Comparison of ENCODE assay signal across 8 cellular contexts in the genomic region with DNA sequence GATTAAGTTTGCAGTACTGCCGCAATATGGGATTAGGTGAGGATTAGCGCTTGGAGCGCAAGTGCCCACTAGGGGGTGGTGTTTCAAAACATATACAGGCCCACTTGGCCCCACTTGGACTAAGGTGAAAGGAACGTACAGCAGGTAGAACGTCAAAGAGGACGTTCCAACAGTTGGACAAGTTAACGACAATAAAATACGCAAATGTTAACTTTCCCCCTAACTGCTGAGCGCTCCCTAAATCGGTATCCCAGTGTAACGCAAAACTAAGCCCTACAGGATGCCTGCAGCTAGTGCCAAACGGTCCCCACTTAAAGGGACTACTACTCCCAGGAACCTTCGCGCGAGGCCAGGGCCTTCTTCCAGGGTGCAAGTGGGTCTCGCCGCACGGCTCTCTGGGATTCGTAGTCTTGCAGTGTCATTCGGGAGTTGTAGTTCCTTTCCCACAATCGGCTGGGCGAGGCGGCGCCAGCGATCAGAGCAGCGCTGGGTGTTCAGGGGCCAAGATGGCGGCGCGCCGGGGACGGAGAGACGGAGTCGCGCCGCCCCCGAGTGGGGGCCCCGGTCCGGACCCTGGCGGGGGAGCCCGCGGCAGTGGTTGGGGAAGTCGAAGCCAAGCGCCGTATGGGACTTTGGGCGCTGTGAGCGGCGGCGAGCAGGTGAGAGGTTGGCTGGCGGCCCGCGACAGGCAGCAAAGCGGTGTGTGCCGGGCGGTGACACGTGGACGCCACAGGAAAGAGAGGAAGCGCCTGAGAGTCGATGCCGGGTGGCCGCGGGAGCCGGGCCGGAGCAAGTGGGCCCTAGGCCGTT. TPM values are rescaled to one million over a fixed set of nuclear protein-coding genes. Genes with fewer than 3 reads are reported as not detected.
DNase-seq lines count a peak whose midpoint lies in the region; ATAC-seq and TF ChIP-seq lines count a peak whose summit lies in the region.

Gene PPRC1 (plus strand): TSS at position 478 of the 810 bp plus-strand sequence. CDS start 29 bp downstream, at position 507.

- peaks cover 29% of the 10 kb centered on the region for H3K4me1 Mint-ChIP-seq in T-helper 2 cell treated with Interferon-gamma antibody and Interleukin-4, amounts not matched to agents 5 μg/mL and 100 μg/mL, for 36 hours (ENCODE audit: low read depth)

- H3K4me1 ChIP-seq in ascending aorta (peaks cover 5 to 17% of the 10 kb centered on the region in 2 donors), right cardiac atrium (ENCODE audit: control insufficient read depth, insufficient read depth, low read length) (peaks cover 3% of the 10 kb centered on the region), vagina (peaks cover 37% of the 10 kb centered on the region)

- no peaks in the 10 kb centered on the region for H3K9me3 ChIP-seq in ascending aorta
- no peaks in the 10 kb centered on the region for H3K9me3 ChIP-seq in right cardiac atrium (ENCODE audit: control insufficient read depth, low read length)
- H3K9me3 ChIP-seq in vagina, result no peaks in the 10 kb centered on the region

- intact Hi-C loops in ascending aorta (cut with DNase I) (loop anchor here (1.0 to 5.0 kb wide), 4 partner anchors 12 to 112 kb away; partner anchors contain the start of genes ARMH3, GBF1, LDB1 and NOLC1), right cardiac atrium (cut with DNase I) (no loop called here), vagina (cut with DNase I) (loop anchor here (2.0 kb wide), 1 partner anchor 20 kb away; the partner anchor contains the start of gene NOLC1)

- H3K27me3 ChIP-seq in ascending aorta (no peaks in the 10 kb centered on the region), right cardiac atrium (ENCODE audit: control insufficient read depth, insufficient read depth) (no peaks in the 10 kb centered on the region), vagina (no peaks in the 10 kb centered on the region)

- TF ChIP-seq CTCF in ascending aorta (IDR thresholded peaks at IDR 0.05), result peak; percentile 82 to 93 (median 86)
- peak; percentile 62 to 98 (median 93) for TF ChIP-seq CTCF in vagina (IDR thresholded peaks at IDR 0.05)

- H3K27ac ChIP-seq in ascending aorta, result peak within 1 kb of the TSS; percentile 93 to 97
- H3K27ac ChIP-seq in right cardiac atrium (ENCODE audit: low read length), result peak within 1 kb of the TSS; percentile 93
- H3K27ac ChIP-seq in vagina, result peak within 1 kb of the TSS; percentile 86

- DNase-seq in NCI-H1930 (lab: John Stamatoyannopoulos, UW) (peak; percentile 90 to 92), ascending aorta (ENCODE audit: low spot score in 2 of 2) (peak; percentile 97 to 100), right cardiac atrium (peak; percentile 99 to 100 (median 99)), putamen (ENCODE audit: low spot score) (peak; percentile 99), vagina (ENCODE audit: extremely low spot score in 2 of 2) (peak in 1 of 2 donors; percentile 99)
- peak; percentile 98 for DNase-seq in T-helper 2 cell treated with Interferon-gamma antibody and Interleukin-4, amounts not matched to agents 5 μg/mL and 100 μg/mL, for 36 hours (ENCODE audit: low spot score)

- peaks cover 2 to 3% of the 10 kb centered on the region in 2 donors for H3K36me3 ChIP-seq in ascending aorta
- H3K36me3 ChIP-seq in vagina, result no peaks in the 10 kb centered on the region

- TF ChIP-seq POLR2A in GM18505 (IDR thresholded peaks at IDR 0.05; ENCODE audit: borderline replicate concordance, extremely low read depth, insufficient read depth, insufficient read length), result peak; percentile 85
- TF ChIP-seq POLR2A in vagina (IDR thresholded peaks at IDR 0.05), result peak in 1 of 2 donors; percentile 77

- peaks cover 15% of the 10 kb centered on the region for H3K36me3 Mint-ChIP-seq in T-helper 2 cell treated with Interferon-gamma antibody and Interleukin-4, amounts not matched to agents 5 μg/mL and 100 μg/mL, for 36 hours (ENCODE audit: low read depth)

- peak within 1 kb of the TSS; percentile 91 for H3K4me3 Mint-ChIP-seq in T-helper 2 cell treated with Interferon-gamma antibody and Interleukin-4, amounts not matched to agents 5 μg/mL and 100 μg/mL, for 36 hours

- WGBS in right cardiac atrium, result under 1% methylated on average over 64 of the region's 64 CpGs

- no peaks in the 10 kb centered on the region for H3K27me3 Mint-ChIP-seq in T-helper 2 cell treated with Interferon-gamma antibody and Interleukin-4, amounts not matched to agents 5 μg/mL and 100 μg/mL, for 36 hours (ENCODE audit: low read depth)

- H3K4me3 ChIP-seq in ascending aorta (peak within 1 kb of the TSS; percentile 76 to 81), right cardiac atrium (ENCODE audit: low read length) (peak within 1 kb of the TSS; percentile 89), vagina (peak within 1 kb of the TSS; percentile 83 to 97)

- ATAC-seq in GM18505 (IDR thresholded peaks at IDR 0.05; ENCODE audit: unreplicated experiment) (peak; percentile 86), HG02973 (IDR thresholded peaks at IDR 0.05; ENCODE audit: unreplicated experiment) (peak; percentile 91), right cardiac atrium (peak; percentile 97)

- H3K27ac Mint-ChIP-seq in T-helper 2 cell treated with Interferon-gamma antibody and Interleukin-4, amounts not matched to agents 5 μg/mL and 100 μg/mL, for 36 hours, result peak within 1 kb of the TSS; percentile 94

- H3K9me3 Mint-ChIP-seq in T-helper 2 cell treated with Interferon-gamma antibody and Interleukin-4, amounts not matched to agents 5 μg/mL and 100 μg/mL, for 36 hours, result no peaks in the 10 kb centered on the region

RNA-seq across cellular contexts. Expression of gene PPRC1, which starts in this region (rescaled TPM):
- total RNA-seq in ascending aorta (30.7 TPM), right cardiac atrium (10 to 100 TPM; 12.7 to 28.3 (median 15.3) TPM), vagina (29.5 TPM)
- 11.6 TPM for polyA plus RNA-seq in right cardiac atrium

Comparison
In these comparisons a context has a peak if more than half of its experiments do, and no peak if none do; other contexts are left out.
1. intact Hi-C loops: an anchor here in ascending aorta (1.0 to 5.0 kb wide) and vagina (2.0 kb wide); none called in right cardiac atrium.